Comparison of ENCODE assay signal across 19 cellular contexts in the genomic region with DNA sequence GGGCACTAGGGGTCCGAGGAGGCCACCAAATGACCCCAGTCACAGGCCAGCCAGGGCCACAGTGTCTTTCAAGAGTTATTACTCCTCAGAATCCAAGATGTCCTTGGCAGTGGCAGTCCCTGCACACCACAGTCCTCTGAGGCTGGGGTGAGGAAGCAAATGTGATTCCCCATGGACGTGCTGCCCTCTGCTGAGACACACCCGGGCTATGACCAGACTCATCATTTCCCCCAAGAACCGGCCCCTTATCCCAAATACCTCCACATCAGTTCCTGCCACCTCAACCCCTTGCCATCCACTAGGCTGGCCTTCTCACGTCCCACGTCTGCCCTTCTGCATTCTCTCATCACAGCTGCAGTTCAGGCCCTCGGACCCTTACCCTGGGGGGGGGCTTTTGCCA. TPM values are rescaled to one million over a fixed set of nuclear protein-coding genes. Genes with fewer than 3 reads are reported as not detected.
A peak's percentile ranks its signal among the peaks of the same experiment; 100 is the strongest.
DNase-seq lines count a peak whose midpoint lies in the region; ATAC-seq and TF ChIP-seq lines count a peak whose summit lies in the region.
"Had no signal": no experiment of that assay in that cellular context is flagged by ENCODE, and none has a peak within 500 bp of the region (broad histone marks: within the 10 kb centered on the region; RNA-seq: fewer than 3 reads in every experiment).

No MANE protein-coding gene starts in this region.

- DNase-seq in left ventricle myocardium inferior (peak; percentile 13), left cardiac atrium (no peak), PC-3 (peak; percentile 48), epithelial cell of esophagus (ENCODE audit: low read depth) (peak; percentile 31), dorsolateral prefrontal cortex (no peak)
- no peak for DNase-seq in stimulated activated effector memory CD8-positive, alpha-beta T cell treated with anti-CD3 and anti-CD28 coated beads, Interleukin-12 subunit alpha, Interleukin-12 subunit beta, amount 100 ng/mL, for 72 hours (ENCODE audit: low spot score in 2 of 2)
- DNase-seq: activated CD4-positive, CD25-positive, alpha-beta regulatory T cell treated with anti-CD3 and anti-CD28 coated beads, Interleukin-2, amount 50 U/mL, for 72 hours; COR-L47; glutamatergic neuron; left ventricle myocardium superior; NCI-H187; NCI-H446 treated with DMSO at 0.1 percent for 48 hours; occipital lobe; SHP77 treated with DMSO at 0.1 percent for 48 hours; T-helper 9 cell had no signal

- H3K4me1 Mint-ChIP-seq in stimulated activated effector memory CD8-positive, alpha-beta T cell treated with anti-CD3 and anti-CD28 coated beads, Interleukin-12 subunit alpha, Interleukin-12 subunit beta, amount 100 ng/mL, for 72 hours, result peaks cover 64% of the 10 kb centered on the region
- peaks cover 18% of the 10 kb centered on the region for H3K4me1 Mint-ChIP-seq in activated T-helper 17 cell treated with anti-CD3 and anti-CD28 coated beads, Interleukin-2, amount 50 U/mL, for 72 hours

- H3K36me3 ChIP-seq in left ventricle myocardium inferior (no peaks in the 10 kb centered on the region), PC-3 (ENCODE audit: low read depth, low read length) (no peaks in the 10 kb centered on the region)

- H3K9me2 ChIP-seq in PC-3 (replicated peaks; ENCODE audit: low read length), result no peaks in the 10 kb centered on the region

- H3K27ac Mint-ChIP-seq in stimulated activated effector memory CD8-positive, alpha-beta T cell treated with anti-CD3 and anti-CD28 coated beads, Interleukin-12 subunit alpha, Interleukin-12 subunit beta, amount 100 ng/mL, for 72 hours, result peak overlapping the region; percentile 76
- H3K27ac Mint-ChIP-seq in activated T-helper 17 cell treated with anti-CD3 and anti-CD28 coated beads, Interleukin-2, amount 50 U/mL, for 72 hours, result no peak overlapping the region
- H3K27ac Mint-ChIP-seq: activated T-helper 2 cell treated with anti-CD3 and anti-CD28 coated beads, Interferon-gamma antibody, Interleukin-2, Interleukin-4, amounts not matched to agents 10 μg/mL and 5 μg/mL and 100 μg/mL, durations not matched to agents 14 hours and 24 hours and 36 hours had no signal

- no peaks in the 10 kb centered on the region for H3K27me3 Mint-ChIP-seq in activated T-helper 17 cell treated with anti-CD3 and anti-CD28 coated beads, Interleukin-2, amount 50 U/mL, for 72 hours

- H3K9me3 ChIP-seq in left ventricle myocardium inferior (replicated peaks) (no peaks in the 10 kb centered on the region), PC-3 (ENCODE audit: low read length) (no peaks in the 10 kb centered on the region)

- peak overlapping the region; percentile 19 for H3K27ac ChIP-seq in left ventricle myocardium inferior (replicated peaks)
- H3K27ac ChIP-seq in PC-3 (ENCODE audit: low read length), result no peak overlapping the region
- H3K27ac ChIP-seq in dorsolateral prefrontal cortex, result peak overlapping the region in 1 of 59 donors; percentile 2

- H3K4me1 ChIP-seq in left ventricle myocardium inferior (peaks cover 87% of the 10 kb centered on the region), PC-3 (ENCODE audit: insufficient read depth, low read length) (peaks cover 14% of the 10 kb centered on the region)

- H3K27me3 ChIP-seq in left ventricle myocardium inferior (ENCODE audit: low read depth) (peaks cover 7% of the 10 kb centered on the region), PC-3 (ENCODE audit: low read length) (peaks cover 5% of the 10 kb centered on the region; the same call in 1 of the 2 replicates), dorsolateral prefrontal cortex (no peaks in the 10 kb centered on the region)

- no TSS peak for BruUV-seq in PC-3 (replicated peaks; lab: Mats Ljungman, UMichigan)

- POLR2A ChIA-PET in PC-3 (lab: Charles Lee; ENCODE audit: unreplicated experiment), result no interaction called here

- no peak overlapping the region for H2AFZ ChIP-seq in PC-3 (ENCODE audit: low read length)

- H3K9me3 Mint-ChIP-seq in stimulated activated effector memory CD8-positive, alpha-beta T cell treated with anti-CD3 and anti-CD28 coated beads, Interleukin-12 subunit alpha, Interleukin-12 subunit beta, amount 100 ng/mL, for 72 hours, result no peaks in the 10 kb centered on the region
- H3K9me3 Mint-ChIP-seq in activated T-helper 17 cell treated with anti-CD3 and anti-CD28 coated beads, Interleukin-2, amount 50 U/mL, for 72 hours, result no peaks in the 10 kb centered on the region
- H3K9me3 Mint-ChIP-seq: activated T-helper 2 cell treated with anti-CD3 and anti-CD28 coated beads, Interferon-gamma antibody, Interleukin-2, Interleukin-4, amounts not matched to agents 10 μg/mL and 5 μg/mL and 100 μg/mL, durations not matched to agents 14 hours and 24 hours and 36 hours had no signal

- peaks cover 9% of the 10 kb centered on the region for H3K36me3 Mint-ChIP-seq in stimulated activated effector memory CD8-positive, alpha-beta T cell treated with anti-CD3 and anti-CD28 coated beads, Interleukin-12 subunit alpha, Interleukin-12 subunit beta, amount 100 ng/mL, for 72 hours
- no peaks in the 10 kb centered on the region for H3K36me3 Mint-ChIP-seq in activated T-helper 17 cell treated with anti-CD3 and anti-CD28 coated beads, Interleukin-2, amount 50 U/mL, for 72 hours (ENCODE audit: low read depth)

- H3F3A ChIP-seq in PC-3 (ENCODE audit: low read length, unreplicated experiment), result no peaks in the 10 kb centered on the region

- intact Hi-C loops in left ventricle myocardium inferior (cut with micrococcal nuclease), result no loop called here
- intact Hi-C loops in left cardiac atrium (cut with DNase I), result loop anchor here in 1 of 2 donors (10.0 kb wide), 1 partner anchor 87 kb away; no protein-coding TSS in a partner anchor
- intact Hi-C loops in PC-3 (cut with micrococcal nuclease), result loop anchor here (2.0 kb wide), 1 partner anchor 89 kb away; no protein-coding TSS in a partner anchor
- intact Hi-C loops in dorsolateral prefrontal cortex (cut with DNase I), result loop anchor here in 1 of 2 donors (5.0 kb wide), 1 partner anchor 90 kb away; no protein-coding TSS in a partner anchor

- CTCF ChIA-PET in PC-3 (lab: Charles Lee), result no interaction called here

- no peak overlapping the region for H3K9ac ChIP-seq in PC-3 (ENCODE audit: low read length)

- H3K4me3 ChIP-seq in left ventricle myocardium inferior (no peak overlapping the region), PC-3 (ENCODE audit: low read length) (no peak overlapping the region), epithelial cell of esophagus (ENCODE audit: low read length) (no peak overlapping the region), dorsolateral prefrontal cortex (no peak overlapping the region)

- ATAC-seq in left cardiac atrium, result no peak
- no peak for ATAC-seq in PC-3
- ATAC-seq in stimulated activated effector memory CD8-positive, alpha-beta T cell treated with anti-CD3 and anti-CD28 coated beads, Interleukin-12 subunit alpha, Interleukin-12 subunit beta, amount 100 ng/mL, for 72 hours, result no peak
- ATAC-seq in GM21515 (IDR thresholded peaks at IDR 0.05; ENCODE audit: unreplicated experiment), result no peak
- ATAC-seq in activated T-helper 17 cell treated with anti-CD3 and anti-CD28 coated beads, Interleukin-2, amount 50 U/mL, for 72 hours (replicated peaks), result no peak
- ATAC-seq: left ventricle myocardium superior, sciatic nerve had no signal

- no peaks in the 10 kb centered on the region for H4K20me1 ChIP-seq in PC-3 (ENCODE audit: low read length)

- H3K4me2 ChIP-seq in PC-3 (ENCODE audit: low read length), result no peak overlapping the region

- H3K4me3 Mint-ChIP-seq in stimulated activated effector memory CD8-positive, alpha-beta T cell treated with anti-CD3 and anti-CD28 coated beads, Interleukin-12 subunit alpha, Interleukin-12 subunit beta, amount 100 ng/mL, for 72 hours, result no peak overlapping the region
- no peak overlapping the region for H3K4me3 Mint-ChIP-seq in activated T-helper 17 cell treated with anti-CD3 and anti-CD28 coated beads, Interleukin-2, amount 50 U/mL, for 72 hours

- TF ChIP-seq CTCF in left ventricle myocardium inferior (IDR thresholded peaks at IDR 0.05; ENCODE audit: borderline replicate concordance) (no peak), PC-3 (conservative IDR thresholded peaks at IDR 0.05; ENCODE audit: low read depth, low read length) (peak; percentile 52), epithelial cell of esophagus (IDR thresholded peaks at IDR 0.05; ENCODE audit: insufficient read depth, low read depth, low read length, missing control alignments) (no peak), dorsolateral prefrontal cortex (IDR thresholded peaks at IDR 0.05 in 54 of 56, conservative IDR thresholded peaks at IDR 0.05 in 2 of 56; ENCODE audit: low read depth in 1 of 56, partially characterized antibody in 56 of 56) (peak in 19 of 56 donors; percentile 9 to 37 (median 19))

- H3K79me2 ChIP-seq in PC-3 (ENCODE audit: low read length), result no peaks in the 10 kb centered on the region

RNA-seq across cellular contexts. Expression of a gene that starts 5.0 kb away (rescaled TPM):
- total RNA-seq in left ventricle myocardium inferior, result 130 TPM
- 100 to 1,000 TPM; 141 to 253 TPM for total RNA-seq in left cardiac atrium
- total RNA-seq in PC-3 (2014; rRNA removed), result 21.5 and 23.9 TPM in 2 replicates
- total RNA-seq in activated T-helper 17 cell treated with anti-CD3 and anti-CD28 coated beads, Interleukin-2, amount 50 U/mL, for 72 hours, result 10 to 100 TPM; 21.6 to 31.7 TPM
- 100 to 1,000 TPM in 3 of 120 experiments, 10 to 100 TPM in 117; 39.2 to 105 (median 77.5) TPM for total RNA-seq in dorsolateral prefrontal cortex

Comparison
In these comparisons a context has a peak if more than half of its experiments do, and no peak if none do; other contexts are left out.
1. DNase-seq: peak in left ventricle myocardium inferior (single experiment), PC-3 (single experiment) and epithelial cell of esophagus (single experiment); none in left cardiac atrium (single experiment), stimulated activated effector memory CD8-positive, alpha-beta T cell treated with anti-CD3 and anti-CD28 coated beads, Interleukin-12 subunit alpha, Interleukin-12 subunit beta, amount 100 ng/mL, for 72 hours (0 of 2) and dorsolateral prefrontal cortex (0 of 10).